Comparison of ENCODE assay signal across 8 cellular contexts in genomic region chr6:36597775-36598174, GRCh38. TPM values are rescaled to one million over a fixed set of nuclear protein-coding genes. Genes with fewer than 3 reads are reported as not detected.
DNase-seq lines count a peak whose midpoint lies in the region; ATAC-seq, FAIRE-seq and TF ChIP-seq lines count a peak whose summit lies in the region.

No MANE protein-coding gene starts in this region.

- H3K36me3 Mint-ChIP-seq in naive thymus-derived CD8-positive, alpha-beta T cell, result peaks cover 52 to 82% (median 77%) of the 10 kb centered on the region in 3 donors

- H3K4me3 ChIP-seq in AG10803 (ENCODE audit: low read length) (peak overlapping the region; percentile 90), LNCaP clone FGC (ENCODE audit: low read depth, low read length) (peak overlapping the region; percentile 92), dorsolateral prefrontal cortex (peak overlapping the region in 57 of 59 donors; percentile 16 to 99 (median 91))

- ATAC-seq in naive thymus-derived CD8-positive, alpha-beta T cell, result no peak
- no peak for ATAC-seq in HG02623 (IDR thresholded peaks at IDR 0.05; ENCODE audit: unreplicated experiment)

- peaks cover 28 to 69% (median 65%) of the 10 kb centered on the region in 4 donors for H3K4me1 Mint-ChIP-seq in naive thymus-derived CD8-positive, alpha-beta T cell

- no peak for FAIRE-seq in D721Med (lab: Jason Lieb, UNC)

- TF ChIP-seq CTCF in AG10803 (conservative IDR thresholded peaks at IDR 0.05; ENCODE audit: low read length), result no peak
- no peak for TF ChIP-seq CTCF in LNCaP clone FGC (IDR thresholded peaks at IDR 0.05; ENCODE audit: control insufficient read depth, extremely low read depth, insufficient read depth)
- no peak for TF ChIP-seq CTCF in dorsolateral prefrontal cortex (IDR thresholded peaks at IDR 0.05 in 54 of 56, conservative IDR thresholded peaks at IDR 0.05 in 2 of 56; ENCODE audit: low read depth in 1 of 56, partially characterized antibody in 56 of 56)
- TF ChIP-seq CTCF in D721Med (IDR thresholded peaks at IDR 0.05; ENCODE audit: insufficient read depth, missing control alignments), result no peak

- peak overlapping the region in 14 of 59 donors; percentile 2 to 99 (median 18) for H3K27ac ChIP-seq in dorsolateral prefrontal cortex

- no peaks in the 10 kb centered on the region for H3K27me3 ChIP-seq in dorsolateral prefrontal cortex

- H3K27me3 Mint-ChIP-seq in naive thymus-derived CD8-positive, alpha-beta T cell, result peaks cover 0 to 4% (median 0%) of the 10 kb centered on the region in 5 donors

- intact Hi-C loops in dorsolateral prefrontal cortex (cut with DNase I), result loop anchor here in 1 of 2 donors (5.0 kb wide), 1 partner anchor 570 kb away; the partner anchor contains the start of gene MAPK14

- DNase-seq in AG10803 (ENCODE audit: low read depth) (no peak), LNCaP clone FGC (ENCODE audit: low read depth) (no peak), dorsolateral prefrontal cortex (no peak), D721Med (ENCODE audit: insufficient read length, low spot score) (no peak), C1 segment of cervical spinal cord (lab: John Stamatoyannopoulos, UW) (no peak)
- peak in 1 of 10 donors; percentile 10 for DNase-seq in naive thymus-derived CD8-positive, alpha-beta T cell
- DNase-seq in effector CD4-positive, alpha-beta T cell, result no peak

- H3K27ac Mint-ChIP-seq in naive thymus-derived CD8-positive, alpha-beta T cell, result peak overlapping the region; percentile 77 to 100 (median 88)

- POLR2A ChIA-PET in naive thymus-derived CD8-positive, alpha-beta T cell (lab: Charles Lee), result interaction anchor here (0.5 to 13.3 kb wide), 12 partner anchors 12 to 573 kb away, joined by 3 to 353 read pairs (median 4); partner anchors contain the start of gene STK38

- H3K9me3 Mint-ChIP-seq in naive thymus-derived CD8-positive, alpha-beta T cell, result peaks cover 0 to 5% (median 0%) of the 10 kb centered on the region in 9 donors

- peak overlapping the region; percentile 89 to 100 (median 98) for H3K4me3 Mint-ChIP-seq in naive thymus-derived CD8-positive, alpha-beta T cell

RNA-seq across cellular contexts. Expression of gene SRSF3, which starts 3.6 kb away (rescaled TPM):
- total RNA-seq in dorsolateral prefrontal cortex, result 100 to 1,000 TPM; 108 to 194 (median 145) TPM
- total RNA-seq in naive thymus-derived CD8-positive, alpha-beta T cell, result 100 to 1,000 TPM; 357 to 359 TPM
- 100 to 1,000 TPM; 268 to 375 (median 332) TPM for polyA plus RNA-seq in naive thymus-derived CD8-positive, alpha-beta T cell

RNA-seq across cellular contexts. Expression of gene STK38, which starts 50.5 kb away (rescaled TPM):
- total RNA-seq in dorsolateral prefrontal cortex, result 10 to 100 TPM in 106 of 120 experiments, 1 to 10 TPM in 14; 6.3 to 23.4 (median 13.6) TPM
- total RNA-seq in naive thymus-derived CD8-positive, alpha-beta T cell, result 100 to 1,000 TPM; 151 to 163 TPM
- polyA plus RNA-seq in naive thymus-derived CD8-positive, alpha-beta T cell, result 10 to 100 TPM; 46.4 to 79.6 (median 52.8) TPM

Comparison
In these comparisons a context has a peak if more than half of its experiments do, and no peak if none do; other contexts are left out.
1. RNA of gene STK38, which starts 50.5 kb away (total RNA-seq): 151 to 163 TPM in naive thymus-derived CD8-positive, alpha-beta T cell; 6.3 to 23.4 TPM in dorsolateral prefrontal cortex; every median in the first group is over 4 times any median in the second.
2. Peak in every context shown above with its lines, with median percentiles within 50 percentile points of each other: H3K4me3 ChIP-seq.